Comparison of ENCODE assay signal across 19 cellular contexts in the genomic region with DNA sequence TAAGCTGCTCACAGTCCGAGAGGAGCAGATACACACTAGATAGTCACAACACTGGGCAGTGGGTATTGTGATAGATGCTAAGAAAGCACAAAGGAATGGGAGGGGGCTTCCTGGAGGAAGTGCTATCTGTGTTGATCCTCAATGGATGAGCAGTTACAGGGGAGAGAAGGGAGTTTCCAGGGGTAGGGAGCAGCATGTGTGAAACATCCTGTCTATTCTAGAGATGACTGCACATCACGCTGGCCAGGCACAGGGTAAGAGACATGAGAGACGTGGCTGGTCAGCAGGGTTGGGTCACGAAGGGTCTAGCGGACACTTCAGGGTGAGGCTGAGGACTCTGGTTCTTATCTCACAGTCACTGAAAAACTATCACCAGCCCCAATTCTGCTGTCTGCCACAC.
"Had no signal": no experiment of that assay in that cellular context is flagged by ENCODE, and none has a peak within 500 bp of the region (broad histone marks: within the 10 kb centered on the region; RNA-seq: fewer than 3 reads in every experiment).

No MANE protein-coding gene starts in this region.

- ATAC-seq: activated naive CD4-positive, alpha-beta T cell treated with anti-CD3 and anti-CD28 coated beads, Interleukin-2, amount 50 U/mL, for 72 hours; left lung; stimulated activated naive CD8-positive, alpha-beta T cell treated with anti-CD3 and anti-CD28 coated beads, Interleukin-15, Interleukin-2, amounts not matched to agents 100 U/mL and 50 U/mL, for 24 hours had no signal

- DNase-seq: activated CD4-positive, alpha-beta T cell treated with anti-CD3 and anti-CD28 coated beads for 1 hour; activated CD4-positive, alpha-beta T cell treated with anti-CD3 and anti-CD28 coated beads, Interleukin-2, amount 50 U/mL, for 4 hours; activated gamma-delta T cell treated with Interleukin-2 at 50 U/mL for 16 hours; erythroblast; foreskin melanocyte; glutamatergic neuron; hypothalamus; islet precursor cell; mammary epithelial cell; occipital lobe; retina; stimulated activated naive CD8-positive, alpha-beta T cell treated with anti-CD3 and anti-CD28 coated beads, Interleukin-15, Interleukin-2, amounts not matched to agents 100 U/mL and 50 U/mL, for 24 hours; transverse colon; uterus; WERI-Rb-1 had no signal

- H3K36me3 ChIP-seq: left lung, transverse colon, uterus, WERI-Rb-1 had no signal

- FAIRE-seq: colon, endometrium had no signal

- H3K9me3 ChIP-seq: left lung, transverse colon, uterus had no signal

- H3K27ac ChIP-seq: left lung, transverse colon, uterus, WERI-Rb-1 had no signal

- H3K4me1 ChIP-seq: left lung, transverse colon, uterus had no signal

- H3K4me3 ChIP-seq: left lung, transverse colon, uterus had no signal

- H3K27me3 ChIP-seq: left lung, transverse colon, uterus had no signal
